Comparison of ENCODE assay signal across 9 cellular contexts in the genomic region with DNA sequence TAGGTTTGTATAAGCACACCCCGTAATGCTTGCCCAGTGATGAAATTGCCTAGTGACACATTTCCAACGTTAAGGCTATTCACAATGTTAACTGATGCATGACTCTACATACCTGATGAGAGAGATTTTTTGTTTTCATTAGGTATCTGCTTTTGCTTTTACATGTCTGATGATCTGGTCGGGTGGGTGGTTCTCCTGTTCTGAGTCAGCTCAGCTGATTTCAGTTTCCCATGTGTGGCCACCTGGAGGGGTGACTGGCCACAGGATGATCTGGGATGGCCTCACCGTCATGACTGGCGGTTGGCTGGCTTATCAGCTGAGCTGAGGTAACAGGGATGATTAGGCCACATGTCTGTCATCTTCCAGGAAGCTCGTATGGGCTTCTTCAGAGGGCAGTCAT. TPM values are rescaled to one million over a fixed set of nuclear protein-coding genes. Genes with fewer than 3 reads are reported as not detected.
DNase-seq lines count a peak whose midpoint lies in the region; ATAC-seq, FAIRE-seq and TF ChIP-seq lines count a peak whose summit lies in the region.
"Had no signal": no experiment of that assay in that cellular context is flagged by ENCODE, and none has a peak within 500 bp of the region (broad histone marks: within the 10 kb centered on the region; RNA-seq: fewer than 3 reads in every experiment).

No MANE protein-coding gene starts in this region.

- H3K4me3 ChIP-seq in epithelial cell of proximal tubule (ENCODE audit: low read depth, low read length) (no peak overlapping the region), HepG2 (replicated peaks in 1 of 3; ENCODE audit: insufficient read depth in 1 of 3, low read depth in 2 of 3, low read length in 3 of 3) (no peak overlapping the region)

- TF ChIP-seq EP300 in HepG2 (IDR thresholded peaks at IDR 0.05; ENCODE audit: low read depth in 2 of 2, low read length in 2 of 2), result no peak
- no peak for TF ChIP-seq EP300 in HepG2 (CRISPR knock-in tag; IDR thresholded peaks at IDR 0.05; ENCODE audit: borderline replicate concordance)

- no peaks in the 10 kb centered on the region for H3K27me3 ChIP-seq in HepG2 (ENCODE audit: control insufficient read depth in 1 of 2, insufficient read depth in 2 of 2, low read length in 2 of 2)

- FAIRE-seq in HepG2 (lab: Jason Lieb, UNC), result no peak

- peak; percentile 96 for ATAC-seq in GM18499 (IDR thresholded peaks at IDR 0.05; ENCODE audit: insufficient read depth, unreplicated experiment)
- ATAC-seq in GM21526 (IDR thresholded peaks at IDR 0.05; ENCODE audit: low FRiP score, unreplicated experiment), result peak; percentile 94
- ATAC-seq in HepG2, result no peak

- H3K9ac ChIP-seq in HepG2 (ENCODE audit: insufficient read depth, low read depth, low read length), result no peak overlapping the region

- no peaks in the 10 kb centered on the region for H3K9me3 ChIP-seq in HepG2 (ENCODE audit: low read length)

- WGBS in HepG2 (ENCODE audit: low lambda C conversion rate), result 79% methylated on average over 6 of the region's 6 CpGs

- in situ Hi-C loops in HepG2 (cut with HindIII; ENCODE audit: extremely low pct_ligation_motif_present, low pct_unique_long_range_greater_than_20kb), result no loop called here

- H3K4me1 ChIP-seq in HepG2 (ENCODE audit: insufficient read depth, low read length), result peaks cover 4% of the 10 kb centered on the region; the same call in 1 of the 2 replicates

- no peaks in the 10 kb centered on the region for H3K79me2 ChIP-seq in HepG2 (ENCODE audit: insufficient read depth, low read length)

- TF ChIP-seq RAD21 in HepG2 (CRISPR knock-in tag; IDR thresholded peaks at IDR 0.05), result no peak

- no peak overlapping the region for H3K4me2 ChIP-seq in HepG2 (ENCODE audit: low read depth, low read length)

- TF ChIP-seq CTCF in epithelial cell of proximal tubule (conservative IDR thresholded peaks at IDR 0.05; ENCODE audit: low read depth, low read length) (no peak), HepG2 (CRISPR knock-in tag; IDR thresholded peaks at IDR 0.05) (no peak)

- H3K36me3 ChIP-seq in HepG2 (replicated peaks in 1 of 2; ENCODE audit: control insufficient read depth in 1 of 2, insufficient read depth in 2 of 2, low read length in 2 of 2), result no peaks in the 10 kb centered on the region

- H2AFZ ChIP-seq in HepG2 (ENCODE audit: low read length), result no peak overlapping the region

- intact Hi-C loops in HepG2 (cut with micrococcal nuclease; ENCODE audit: unreplicated experiment), result no loop called here

- CTCF ChIA-PET in HepG2 (lab: Yijun Ruan, JAX; ENCODE audit: low intra/inter-chr PET ratio, low total read pairs), result no interaction called here

- BruUV-seq in HepG2 (replicated peaks; lab: Mats Ljungman, UMichigan), result no TSS peak

- peak; percentile 71 for DNase-seq in HPDE6-E6E7 (ENCODE audit: extremely low spot score)
- DNase-seq in epithelial cell of proximal tubule (ENCODE audit: low read depth), result peak; percentile 41
- DNase-seq in HepG2 (ENCODE audit: low spot score), result no peak
- no peak for DNase-seq in COR-L47 (lab: John Stamatoyannopoulos, UW)
- no peak for DNase-seq in NCI-H748 treated with DMSO at 0.1 percent for 48 hours (lab: John Stamatoyannopoulos, UW)
- DNase-seq in D341Med (ENCODE audit: low spot score), result no peak
- DNase-seq: H9 had no signal

- POLR2A ChIA-PET in HepG2 (lab: Yijun Ruan, JAX), result no interaction called here

- H3K27ac ChIP-seq in HepG2 (ENCODE audit: extremely low read length, insufficient read depth, low read length), result no peak overlapping the region

- no peaks in the 10 kb centered on the region for H4K20me1 ChIP-seq in HepG2 (ENCODE audit: insufficient read depth, low read length)

- no peak for TF ChIP-seq POLR2A in HepG2 (IDR thresholded peaks at IDR 0.05; ENCODE audit: insufficient read depth in 1 of 2, low read depth in 2 of 2, low read length in 2 of 2)

TF ChIP-seq in HepG2, 621 proteins besides CTCF, POLR2A, EP300 and RAD21 (continues in another document):
- no peak for TF ChIP-seq ZNF724P (CRISPR knock-in tag; IDR thresholded peaks at IDR 0.05; ENCODE audit: borderline replicate concordance)
- TF ChIP-seq, protein P1, sequence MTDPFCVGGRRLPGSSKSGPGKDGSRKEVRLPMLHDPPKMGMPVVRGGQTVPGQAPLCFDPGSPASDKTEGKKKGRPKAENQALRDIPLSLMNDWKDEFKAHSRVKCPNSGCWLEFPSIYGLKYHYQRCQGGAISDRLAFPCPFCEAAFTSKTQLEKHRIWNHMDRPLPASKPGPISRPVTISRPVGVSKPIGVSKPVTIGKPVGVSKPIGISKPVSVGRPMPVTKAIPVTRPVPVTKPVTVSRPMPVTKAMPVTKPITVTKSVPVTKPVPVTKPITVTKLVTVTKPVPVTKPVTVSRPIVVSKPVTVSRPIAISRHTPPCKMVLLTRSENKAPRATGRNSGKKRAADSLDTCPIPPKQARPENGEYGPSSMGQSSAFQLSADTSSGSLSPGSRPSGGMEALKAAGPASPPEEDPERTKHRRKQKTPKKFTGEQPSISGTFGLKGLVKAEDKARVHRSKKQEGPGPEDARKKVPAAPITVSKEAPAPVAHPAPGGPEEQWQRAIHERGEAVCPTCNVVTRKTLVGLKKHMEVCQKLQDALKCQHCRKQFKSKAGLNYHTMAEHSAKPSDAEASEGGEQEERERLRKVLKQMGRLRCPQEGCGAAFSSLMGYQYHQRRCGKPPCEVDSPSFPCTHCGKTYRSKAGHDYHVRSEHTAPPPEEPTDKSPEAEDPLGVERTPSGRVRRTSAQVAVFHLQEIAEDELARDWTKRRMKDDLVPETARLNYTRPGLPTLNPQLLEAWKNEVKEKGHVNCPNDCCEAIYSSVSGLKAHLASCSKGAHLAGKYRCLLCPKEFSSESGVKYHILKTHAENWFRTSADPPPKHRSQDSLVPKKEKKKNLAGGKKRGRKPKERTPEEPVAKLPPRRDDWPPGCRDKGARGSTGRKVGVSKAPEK (CRISPR knock-in tag; IDR thresholded peaks at IDR 0.05; ENCODE audit: borderline replicate concordance), result no peak
- no peak for TF ChIP-seq GZF1 (CRISPR knock-in tag; IDR thresholded peaks at IDR 0.05)
- TF ChIP-seq ZNF326 (CRISPR knock-in tag; IDR thresholded peaks at IDR 0.05; ENCODE audit: borderline replicate concordance), result no peak
- no peak for TF ChIP-seq ZNF331 (CRISPR knock-in tag; IDR thresholded peaks at IDR 0.05)
- TF ChIP-seq NR2C2 (CRISPR knock-in tag; IDR thresholded peaks at IDR 0.05; ENCODE audit: borderline replicate concordance), result no peak
- TF ChIP-seq RBAK (CRISPR knock-in tag; IDR thresholded peaks at IDR 0.05), result no peak
- TF ChIP-seq KDM5A (IDR thresholded peaks at IDR 0.05; ENCODE audit: borderline replicate concordance, low read length), result no peak
- TF ChIP-seq ATRX (CRISPR knock-in tag; IDR thresholded peaks at IDR 0.05; ENCODE audit: borderline replicate concordance), result no peak
- no peak for TF ChIP-seq ZNF33B (CRISPR knock-in tag; IDR thresholded peaks at IDR 0.05)
- TF ChIP-seq HNRNPK (IDR thresholded peaks at IDR 0.05; ENCODE audit: low read depth, low read length, poor library complexity, severe bottlenecking), result no peak
- TF ChIP-seq PHF20 (CRISPR knock-in tag; IDR thresholded peaks at IDR 0.05), result no peak
- no peak for TF ChIP-seq NKX3-1 (CRISPR knock-in tag; IDR thresholded peaks at IDR 0.05)
- no peak for TF ChIP-seq MEF2D (CRISPR knock-in tag; IDR thresholded peaks at IDR 0.05)
- TF ChIP-seq, protein P2, sequence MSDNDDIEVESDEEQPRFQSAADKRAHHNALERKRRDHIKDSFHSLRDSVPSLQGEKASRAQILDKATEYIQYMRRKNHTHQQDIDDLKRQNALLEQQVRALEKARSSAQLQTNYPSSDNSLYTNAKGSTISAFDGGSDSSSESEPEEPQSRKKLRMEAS (IDR thresholded peaks at IDR 0.05), result no peak
- no peak for TF ChIP-seq CENPT (CRISPR knock-in tag; IDR thresholded peaks at IDR 0.05; ENCODE audit: low read depth)
- TF ChIP-seq, protein P3, sequence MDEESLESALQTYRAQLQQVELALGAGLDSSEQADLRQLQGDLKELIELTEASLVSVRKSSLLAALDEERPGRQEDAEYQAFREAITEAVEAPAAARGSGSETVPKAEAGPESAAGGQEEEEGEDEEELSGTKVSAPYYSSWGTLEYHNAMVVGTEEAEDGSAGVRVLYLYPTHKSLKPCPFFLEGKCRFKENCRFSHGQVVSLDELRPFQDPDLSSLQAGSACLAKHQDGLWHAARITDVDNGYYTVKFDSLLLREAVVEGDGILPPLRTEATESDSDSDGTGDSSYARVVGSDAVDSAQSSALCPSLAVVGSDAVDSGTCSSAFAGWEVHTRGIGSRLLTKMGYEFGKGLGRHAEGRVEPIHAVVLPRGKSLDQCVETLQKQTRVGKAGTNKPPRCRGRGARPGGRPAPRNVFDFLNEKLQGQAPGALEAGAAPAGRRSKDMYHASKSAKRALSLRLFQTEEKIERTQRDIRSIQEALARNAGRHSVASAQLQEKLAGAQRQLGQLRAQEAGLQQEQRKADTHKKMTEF (CRISPR knock-in tag; IDR thresholded peaks at IDR 0.05), result no peak

RNA-seq across cellular contexts. Expression of a gene that starts 33.8 kb away (rescaled TPM):
- total RNA-seq in epithelial cell of proximal tubule, result 3.5 and 4.9 TPM in 2 replicates
- 12.3 and 16.2 TPM in 2 replicates for total RNA-seq in HepG2 (2016; rRNA removed; fragmentation: Illumina TruSeq; extraction: Trizol)
- total RNA-seq in HepG2 (2016; cell fraction: cytosol; rRNA removed; fragmentation: Illumina TruSeq; extraction: Trizol; ENCODE audit: low read depth), result 16.7 and 22.4 TPM in 2 replicates
- 12.7 and 14.1 TPM in 2 replicates for total RNA-seq in HepG2 (2016; cell fraction: insoluble cytoplasmic fraction; rRNA removed; fragmentation: Illumina TruSeq; extraction: Trizol)
- 19.5 and 23.4 TPM in 2 replicates for total RNA-seq in HepG2 (2016; cell fraction: membrane; rRNA removed; fragmentation: Illumina TruSeq; extraction: Trizol)
- 10.0 TPM in 2 replicates for total RNA-seq in HepG2 (2016; cell fraction: nucleus; rRNA removed; fragmentation: Illumina TruSeq; extraction: Trizol)
- 10.9 and 12.7 TPM in 2 replicates for polyA plus RNA-seq in HepG2 (2011; rRNA removed)
- 12.4 and 13.2 TPM in 2 replicates for polyA plus RNA-seq in HepG2 (2011; cell fraction: cytosol; rRNA removed)
- 6.9 and 8.0 TPM in 2 replicates for polyA plus RNA-seq in HepG2 (2011; cell fraction: nucleus; rRNA removed)
- 13.1 and 13.2 TPM in 2 replicates for polyA plus RNA-seq in HepG2 (2012)
- polyA plus RNA-seq in HepG2 (2016; cell fraction: cytosol; fragmentation: Illumina TruSeq; extraction: Trizol; ENCODE audit: low read depth), result 24.2 and 34.3 TPM in 2 replicates
- 20.0 and 20.4 TPM in 2 replicates for polyA plus RNA-seq in HepG2 (2016; cell fraction: insoluble cytoplasmic fraction; fragmentation: Illumina TruSeq; extraction: Trizol; ENCODE audit: low read depth)
- polyA plus RNA-seq in HepG2 (2016; cell fraction: membrane; fragmentation: Illumina TruSeq; extraction: Trizol; ENCODE audit: low read depth), result 23.2 and 26.0 TPM in 2 replicates
- 13.3 and 15.2 TPM in 2 replicates for polyA plus RNA-seq in HepG2 (2016; cell fraction: nucleus; fragmentation: Illumina TruSeq; extraction: Trizol; ENCODE audit: insufficient read depth, low read depth)
- polyA minus RNA-seq in HepG2 (2011; rRNA and poly(A)+ RNA removed; ENCODE audit: low replicate concordance), result 1.3 and 12.1 TPM in 2 replicates
- 5.1 and 7.8 TPM in 2 replicates for polyA minus RNA-seq in HepG2 (2011; cell fraction: cytosol; rRNA and poly(A)+ RNA removed)
- 17.8 and 22.0 TPM in 2 replicates for polyA minus RNA-seq in HepG2 (2011; cell fraction: nucleus; rRNA and poly(A)+ RNA removed)

Comparison
In these comparisons a context has a peak if more than half of its experiments do, and no peak if none do; other contexts are left out.
1. DNase-seq: peak in HPDE6-E6E7 (single experiment) and epithelial cell of proximal tubule (single experiment); none in HepG2 (single experiment), COR-L47 (single experiment), NCI-H748 treated with DMSO at 0.1 percent for 48 hours (single experiment) and D341Med (single experiment).